8 cellular contexts compared by ENCODE assay signal in the genomic region with DNA sequence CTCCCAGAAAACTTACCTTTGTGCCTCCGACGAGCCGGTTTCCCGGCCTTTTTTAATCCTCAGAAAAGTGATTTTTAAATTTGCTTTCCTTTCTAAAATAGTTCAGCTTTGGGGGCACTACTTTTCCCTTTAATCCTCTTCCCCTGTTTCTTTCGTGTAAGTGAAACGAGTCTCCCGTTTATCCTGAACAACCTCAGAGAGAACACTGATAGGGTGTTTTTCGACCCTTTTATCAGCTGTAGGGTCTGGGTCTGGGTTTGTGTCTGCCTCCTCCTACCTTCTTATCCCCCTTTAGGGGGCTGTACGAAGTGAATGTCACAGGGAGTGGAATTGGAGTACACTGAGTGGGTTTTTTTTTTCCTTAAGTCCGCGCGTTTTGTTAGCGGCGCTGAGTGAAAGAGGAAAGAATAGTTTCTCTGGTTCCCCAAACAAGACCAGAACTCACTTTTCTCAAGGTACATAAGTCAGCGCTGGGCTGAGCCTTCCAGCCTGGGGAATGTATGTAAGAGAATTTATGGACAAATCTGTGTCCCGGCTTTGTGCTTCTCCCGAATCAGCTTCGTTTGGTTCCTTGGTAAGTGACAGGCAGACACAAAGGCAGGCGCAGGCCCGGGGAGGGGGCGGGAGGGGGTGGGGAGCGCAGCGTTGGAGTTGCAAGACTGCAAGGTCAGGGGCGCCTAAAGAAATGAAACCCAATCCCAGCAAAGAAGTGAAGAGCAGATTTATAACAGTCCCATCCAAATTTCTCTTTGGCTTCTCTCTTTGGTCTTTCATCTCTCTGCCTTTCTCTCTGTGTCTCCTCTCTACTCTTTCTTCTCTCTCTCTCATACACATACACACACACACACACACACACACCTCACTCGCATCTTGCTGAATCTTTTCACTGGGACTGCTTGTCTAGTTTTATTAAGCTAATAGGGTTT. TPM values are rescaled to one million over a fixed set of nuclear protein-coding genes. Genes with fewer than 3 reads are reported as not detected.
A peak's percentile ranks its signal among the peaks of the same experiment; 100 is the strongest.
DNase-seq lines count a peak whose midpoint lies in the region; TF ChIP-seq lines count a peak whose summit lies in the region.

No MANE protein-coding gene starts in this region.

- H3F3A ChIP-seq in SU-DHL-6 (ENCODE audit: insufficient read depth), result no peaks in the 10 kb centered on the region

- no peaks in the 10 kb centered on the region for H3K36me3 ChIP-seq in SU-DHL-6 (ENCODE audit: low read length)
- no peaks in the 10 kb centered on the region for H3K36me3 ChIP-seq in mammary epithelial cell (ENCODE audit: insufficient read depth, low read length)
- no peaks in the 10 kb centered on the region for H3K36me3 ChIP-seq in skeletal muscle satellite cell (ENCODE audit: insufficient read depth, low read length)

- H3K27ac ChIP-seq in SU-DHL-6 (ENCODE audit: low read depth, low read length) (no peak overlapping the region), mammary epithelial cell (ENCODE audit: insufficient read depth, low read depth, low read length) (peak overlapping the region; percentile 91)

- H3K4me1 ChIP-seq in mammary epithelial cell (ENCODE audit: insufficient read depth, low read length) (peaks cover 9% of the 10 kb centered on the region), skeletal muscle satellite cell (ENCODE audit: control insufficient read depth, insufficient read depth, low read length) (peaks cover 18% of the 10 kb centered on the region)

- dilution Hi-C loops in mammary epithelial cell (cut with HindIII; ENCODE audit: low sequenced_read_pairs), result no loop called here

- H3K4me3 ChIP-seq in SU-DHL-6 (ENCODE audit: insufficient read depth, low read length, poor library complexity, severe bottlenecking), result peak overlapping the region; percentile 73
- H3K4me3 ChIP-seq in mammary epithelial cell (replicated peaks in 1 of 3; ENCODE audit: insufficient read depth in 1 of 3, low read depth in 2 of 3, low read length in 3 of 3), result peak overlapping the region; percentile 68 to 100 (median 85)
- peak overlapping the region; percentile 98 for H3K4me3 ChIP-seq in skeletal muscle satellite cell (ENCODE audit: low read length)

- H4K20me1 ChIP-seq in SU-DHL-6 (ENCODE audit: low read depth, low read length) (no peaks in the 10 kb centered on the region), mammary epithelial cell (ENCODE audit: insufficient read depth, low read length) (no peaks in the 10 kb centered on the region)

- no peaks in the 10 kb centered on the region for H3K27me3 ChIP-seq in SU-DHL-6 (ENCODE audit: low read length)
- H3K27me3 ChIP-seq in mammary epithelial cell (ENCODE audit: insufficient read depth, low read length), result no peaks in the 10 kb centered on the region
- no peaks in the 10 kb centered on the region for H3K27me3 ChIP-seq in skeletal muscle satellite cell (ENCODE audit: control insufficient read depth, insufficient read depth, low read length)

- in situ Hi-C loops in mammary epithelial cell (cut with MboI; ENCODE audit: low sequenced_read_pairs in 2 of 2), result loop anchor here (10.0 to 25.0 kb wide), 2 partner anchors 315 to 317 kb away; partner anchors contain the start of gene PPA2 (in 1 of the 2)

- peak; percentile 22 for DNase-seq in COLO829 (ENCODE audit: low spot score)
- DNase-seq in HS-27A (ENCODE audit: low read depth), result peak; percentile 17
- peak; percentile 49 for DNase-seq in mammary epithelial cell
- peak; percentile 39 for DNase-seq in iPS-NIHi11 (ENCODE audit: low spot score)
- DNase-seq in NK-92 (lab: John Stamatoyannopoulos, UW; ENCODE audit: unreplicated experiment), result no peak
- DNase-seq in NCI-H226, result no peak

- TF ChIP-seq CTCF in SU-DHL-6 (IDR thresholded peaks at IDR 0.05; ENCODE audit: insufficient read depth, low read length, poor library complexity, severe bottlenecking) (no peak), mammary epithelial cell (conservative IDR thresholded peaks at IDR 0.05 in 1 of 2, IDR thresholded peaks at IDR 0.05 in 1 of 2; ENCODE audit: extremely low read depth in 1 of 2, insufficient read depth in 1 of 2, low read depth in 1 of 2, low read length in 2 of 2) (no peak)

- intact Hi-C loops in mammary epithelial cell (cut with micrococcal nuclease), result loop anchor here (5.0 to 10.0 kb wide), 3 partner anchors 45 to 1153 kb away; no protein-coding TSS in a partner anchor

- H2AFZ ChIP-seq in SU-DHL-6 (ENCODE audit: low read depth, low read length, severe bottlenecking), result peak overlapping the region; percentile 92
- H2AFZ ChIP-seq in mammary epithelial cell (ENCODE audit: low read depth, low read length), result peak overlapping the region; percentile 95

- no peaks in the 10 kb centered on the region for H3K79me2 ChIP-seq in SU-DHL-6 (ENCODE audit: insufficient read depth, low read length)
- H3K79me2 ChIP-seq in mammary epithelial cell (ENCODE audit: insufficient read depth, low read length), result peaks cover 53% of the 10 kb centered on the region

- WGBS in mammary epithelial cell (ENCODE audit: low coverage, missing lambda C conversion rate), result 2% methylated on average over 19 of the region's 25 CpGs

- H3K9ac ChIP-seq in SU-DHL-6 (ENCODE audit: low read length) (peak overlapping the region; percentile 68), mammary epithelial cell (ENCODE audit: insufficient read depth, low read length) (peak overlapping the region; percentile 98), skeletal muscle satellite cell (ENCODE audit: low read depth, low read length) (peak overlapping the region; percentile 98)

- H3K9me3 ChIP-seq in SU-DHL-6 (ENCODE audit: insufficient read depth, low read length) (no peaks in the 10 kb centered on the region), mammary epithelial cell (replicated peaks; ENCODE audit: insufficient read depth, low read length) (no peaks in the 10 kb centered on the region), skeletal muscle satellite cell (replicated peaks; ENCODE audit: low read length) (no peaks in the 10 kb centered on the region)

- H3K9me2 ChIP-seq in SU-DHL-6 (replicated peaks; ENCODE audit: insufficient read depth, low read length), result no peaks in the 10 kb centered on the region

- CTCF ChIA-PET in mammary epithelial cell (lab: Charles Lee; ENCODE audit: low non-redundant PET), result no interaction called here

- H3K4me2 ChIP-seq in SU-DHL-6 (ENCODE audit: low read depth, low read length, poor library complexity, severe bottlenecking) (peak overlapping the region; percentile 87), mammary epithelial cell (ENCODE audit: insufficient read depth, low read depth, low read length) (peak overlapping the region; percentile 94), skeletal muscle satellite cell (ENCODE audit: low read length) (peak overlapping the region; percentile 85)

- no TSS peak for BruUV-seq in mammary epithelial cell (replicated peaks; lab: Mats Ljungman, UMichigan)

RNA-seq across cellular contexts. Expression of gene TET2, which starts 0.8 kb away (rescaled TPM):
- total RNA-seq in mammary epithelial cell, result 10 to 100 TPM; 16.4 to 18.0 TPM
- 5.7 TPM for polyA plus RNA-seq in mammary epithelial cell
- polyA minus RNA-seq in mammary epithelial cell, result 8.3 TPM
- 7.9 and 10.6 TPM in 2 replicates for total RNA-seq in skeletal muscle satellite cell (2012; rRNA removed)

Comparison
In these comparisons a context has a peak if more than half of its experiments do, and no peak if none do; other contexts are left out.
1. DNase-seq: peak in COLO829 (single experiment), HS-27A (single experiment), mammary epithelial cell (single experiment) and iPS-NIHi11 (single experiment); none in NK-92 (single experiment) and NCI-H226 (single experiment).
2. Peak in every context shown above with its lines, with median percentiles within 50 percentile points of each other: H3K4me2 ChIP-seq, H3K4me3 ChIP-seq and H3K9ac ChIP-seq.